29 cellular contexts compared by ENCODE assay signal in genomic region chr16:81221731-81222130, GRCh38. TPM values are rescaled to one million over a fixed set of nuclear protein-coding genes. Genes with fewer than 3 reads are reported as not detected.
"Had no signal": no experiment of that assay in that cellular context is flagged by ENCODE, and none has a peak within 500 bp of the region (broad histone marks: within the 10 kb centered on the region; RNA-seq: fewer than 3 reads in every experiment).

No MANE protein-coding gene starts in this region.

- H3K27ac ChIP-seq: stomach, suprapubic skin, testis, thoracic aorta, thyroid gland, tibial artery, tibial nerve, transverse colon, upper lobe of left lung, upper lobe of right lung, uterus, vagina had no signal

- ATAC-seq: stimulated activated effector memory CD8-positive, alpha-beta T cell treated with anti-CD3 and anti-CD28 coated beads, Interleukin-12 subunit alpha, Interleukin-12 subunit beta, amount 100 ng/mL, for 72 hours; stimulated activated memory B cell treated with anti-CD40 and anti-IgM and Interleukin-4, amounts not matched to agents 10 μg/mL and 1 μg/mL and 100 μg/mL, for 72 hours; stimulated activated naive B cell treated with anti-CD40 and anti-IgM and Interleukin-4, amounts not matched to agents 10 μg/mL and 1 μg/mL and 100 μg/mL, for 72 hours; stimulated activated naive CD8-positive, alpha-beta T cell treated with anti-CD3 and anti-CD28 coated beads, Interleukin-15, amount 100 ng/mL, for 72 hours; stimulated activated naive CD8-positive, alpha-beta T cell treated with anti-CD3 and anti-CD28 coated beads, Interleukin-15, Interleukin-2, amounts not matched to agents 100 U/mL and 50 U/mL, for 24 hours; upper lobe of right lung had no signal

- H3K4me3 ChIP-seq: stomach, suprapubic skin, testis, thoracic aorta, thyroid gland, tibial artery, tibial nerve, transverse colon, upper lobe of left lung, upper lobe of right lung, uterus, vagina had no signal

- H3K4me1 Mint-ChIP-seq: stimulated activated effector memory CD8-positive, alpha-beta T cell treated with anti-CD3 and anti-CD28 coated beads, Interleukin-12 subunit alpha, Interleukin-12 subunit beta, amount 100 ng/mL, for 72 hours; stimulated activated memory B cell treated with anti-CD40 and anti-IgM and Interleukin-4, amounts not matched to agents 10 μg/mL and 1 μg/mL and 100 μg/mL, for 72 hours; stimulated activated naive B cell treated with anti-CD40 and anti-IgM and Interleukin-4, amounts not matched to agents 10 μg/mL and 1 μg/mL and 100 μg/mL, for 72 hours; stimulated activated naive CD8-positive, alpha-beta T cell treated with anti-CD3 and anti-CD28 coated beads, Interleukin-15, amount 100 ng/mL, for 72 hours had no signal

- H3K4me1 ChIP-seq: suprapubic skin, thyroid gland, tibial artery, tibial nerve, upper lobe of left lung, upper lobe of right lung, uterus, vagina had no signal

- H3K4me3 Mint-ChIP-seq: stimulated activated effector memory CD8-positive, alpha-beta T cell treated with anti-CD3 and anti-CD28 coated beads, Interleukin-12 subunit alpha, Interleukin-12 subunit beta, amount 100 ng/mL, for 72 hours; stimulated activated memory B cell treated with anti-CD40 and anti-IgM and Interleukin-4, amounts not matched to agents 10 μg/mL and 1 μg/mL and 100 μg/mL, for 72 hours; stimulated activated naive B cell treated with anti-CD40 and anti-IgM and Interleukin-4, amounts not matched to agents 10 μg/mL and 1 μg/mL and 100 μg/mL, for 72 hours; stimulated activated naive CD8-positive, alpha-beta T cell treated with anti-CD3 and anti-CD28 coated beads, Interleukin-15, amount 100 ng/mL, for 72 hours; stimulated activated naive CD8-positive, alpha-beta T cell treated with anti-CD3 and anti-CD28 coated beads, Interleukin-15, Interleukin-2, amounts not matched to agents 100 ng/mL and 50 ng/mL, for 24 hours; type B pancreatic cell had no signal

- H3K36me3 Mint-ChIP-seq: stimulated activated effector memory CD8-positive, alpha-beta T cell treated with anti-CD3 and anti-CD28 coated beads, Interleukin-12 subunit alpha, Interleukin-12 subunit beta, amount 100 ng/mL, for 72 hours; stimulated activated memory B cell treated with anti-CD40 and anti-IgM and Interleukin-4, amounts not matched to agents 10 μg/mL and 1 μg/mL and 100 μg/mL, for 72 hours; stimulated activated naive B cell treated with anti-CD40 and anti-IgM and Interleukin-4, amounts not matched to agents 10 μg/mL and 1 μg/mL and 100 μg/mL, for 72 hours; type B pancreatic cell had no signal

- DNase-seq: stimulated activated CD4-positive, alpha-beta T cell treated with anti-CD3 and anti-CD28 coated beads, Interleukin-2, amount 100 ng/mL, for 48 hours; stimulated activated CD4-positive, alpha-beta T cell treated with anti-CD3 and anti-CD28 coated beads, Interleukin-4, amount 100 ng/mL, for 1 hour; stimulated activated CD4-positive, alpha-beta T cell treated with anti-CD3 and anti-CD28 coated beads, Interleukin-4, amount 100 ng/mL, for 24 hours; stimulated activated CD4-positive, alpha-beta T cell treated with anti-CD3 and anti-CD28 coated beads, Interleukin-4, amount 100 ng/mL, for 4 hours; stimulated activated CD8-positive, alpha-beta memory T cell treated with anti-CD3 and anti-CD28 coated beads, Interleukin-4, amount 100 ng/mL, for 48 hours; stimulated activated naive B cell treated with anti-CD40 and anti-IgM and Interleukin-4, amounts not matched to agents 10 μg/mL and 1 μg/mL and 100 μg/mL, for 72 hours; stimulated activated naive CD4-positive, alpha-beta T cell; stimulated activated naive CD4-positive, alpha-beta T cell treated with Interleukin-2 at 50 U/mL for 16 hours; stimulated activated naive CD8-positive, alpha-beta T cell treated with anti-CD3 and anti-CD28 coated beads, Interleukin-15, amount 100 ng/mL, for 72 hours; stimulated activated naive CD8-positive, alpha-beta T cell treated with anti-CD3 and anti-CD28 coated beads, Interleukin-15, Interleukin-2, amounts not matched to agents 100 U/mL and 50 U/mL, for 24 hours; stomach; substantia nigra; testis; thyroid gland; tibial artery; transverse colon; upper lobe of left lung; upper lobe of right lung; uterus had no signal

- H3K27ac Mint-ChIP-seq: stimulated activated effector memory CD8-positive, alpha-beta T cell treated with anti-CD3 and anti-CD28 coated beads, Interleukin-12 subunit alpha, Interleukin-12 subunit beta, amount 100 ng/mL, for 72 hours; stimulated activated memory B cell treated with anti-CD40 and anti-IgM and Interleukin-4, amounts not matched to agents 10 μg/mL and 1 μg/mL and 100 μg/mL, for 72 hours; stimulated activated naive B cell treated with anti-CD40 and anti-IgM and Interleukin-4, amounts not matched to agents 10 μg/mL and 1 μg/mL and 100 μg/mL, for 72 hours; stimulated activated naive CD8-positive, alpha-beta T cell treated with anti-CD3 and anti-CD28 coated beads, Interleukin-15, amount 100 ng/mL, for 72 hours; stimulated activated naive CD8-positive, alpha-beta T cell treated with anti-CD3 and anti-CD28 coated beads, Interleukin-15, Interleukin-2, amounts not matched to agents 100 ng/mL and 50 ng/mL, for 24 hours; type B pancreatic cell had no signal

- H3K27me3 ChIP-seq: stomach, testis, thyroid gland, tibial nerve, transverse colon, upper lobe of left lung, upper lobe of right lung, uterus, vagina had no signal

- H3K9me3 Mint-ChIP-seq: stimulated activated effector memory CD8-positive, alpha-beta T cell treated with anti-CD3 and anti-CD28 coated beads, Interleukin-12 subunit alpha, Interleukin-12 subunit beta, amount 100 ng/mL, for 72 hours; stimulated activated memory B cell treated with anti-CD40 and anti-IgM and Interleukin-4, amounts not matched to agents 10 μg/mL and 1 μg/mL and 100 μg/mL, for 72 hours; stimulated activated naive B cell treated with anti-CD40 and anti-IgM and Interleukin-4, amounts not matched to agents 10 μg/mL and 1 μg/mL and 100 μg/mL, for 72 hours; stimulated activated naive CD8-positive, alpha-beta T cell treated with anti-CD3 and anti-CD28 coated beads, Interleukin-15, amount 100 ng/mL, for 72 hours; stimulated activated naive CD8-positive, alpha-beta T cell treated with anti-CD3 and anti-CD28 coated beads, Interleukin-15, Interleukin-2, amounts not matched to agents 100 ng/mL and 50 ng/mL, for 24 hours; type B pancreatic cell had no signal

- H3K36me3 ChIP-seq: stomach, suprapubic skin, thoracic aorta, thyroid gland, tibial artery, tibial nerve, transverse colon, upper lobe of left lung, upper lobe of right lung, uterus, vagina had no signal

RNA-seq across cellular contexts. Expression of gene BCO1, which starts 16.8 kb away (rescaled TPM):
- total RNA-seq: subcutaneous adipose tissue, temporal lobe, thoracic aorta, tibial nerve, vagina had no signal
